ENCODE assay signal across 1 cellular context in the genomic region with DNA sequence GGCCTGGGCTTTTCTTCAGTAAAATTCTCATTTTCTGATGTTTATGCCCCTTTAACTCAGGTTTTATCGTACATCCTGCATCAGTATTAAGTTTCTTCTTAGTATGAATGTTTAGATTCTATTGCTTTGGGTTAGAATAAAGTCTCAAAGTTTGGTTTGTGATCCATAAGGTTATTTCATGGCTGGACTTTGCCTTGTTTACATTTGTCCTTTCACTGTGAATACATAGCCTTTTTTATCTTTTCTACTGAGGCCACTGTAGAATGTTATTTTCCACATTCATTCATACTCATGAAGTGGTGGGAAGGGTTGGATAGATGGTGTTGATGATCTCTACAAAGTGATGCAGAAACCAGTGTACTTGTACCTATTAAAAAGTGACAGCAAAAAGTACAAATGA.
TF ChIP-seq lines count a peak whose summit lies in the region.

No MANE protein-coding gene starts in this region.

TF ChIP-seq in HepG2, 621 proteins besides CTCF, POLR2A, EP300 and RAD21 (continued from another document):
- TF ChIP-seq ZNF367 (CRISPR knock-in tag; IDR thresholded peaks at IDR 0.05; ENCODE audit: borderline replicate concordance) (no peak), FOXA3 (CRISPR knock-in tag; IDR thresholded peaks at IDR 0.05) (peak; percentile 90), NFYB (CRISPR knock-in tag; IDR thresholded peaks at IDR 0.05) (no peak), ZNF891 (CRISPR knock-in tag; IDR thresholded peaks at IDR 0.05) (no peak), ZNF317 (CRISPR knock-in tag; IDR thresholded peaks at IDR 0.05) (0 out of 2 replicates have a peak, but pooled peaks have one; percentile 41), REPIN1 (CRISPR knock-in tag; IDR thresholded peaks at IDR 0.05; ENCODE audit: borderline replicate concordance, low read depth) (no peak), ZNF644 (CRISPR knock-in tag; IDR thresholded peaks at IDR 0.05; ENCODE audit: low read depth) (peak; percentile 26; the same call in 1 of the 2 replicates), HMG20A (CRISPR knock-in tag; IDR thresholded peaks at IDR 0.05; ENCODE audit: borderline replicate concordance) (peak; percentile 23; the same call in 1 of the 2 replicates)
- TF ChIP-seq, protein P1, sequence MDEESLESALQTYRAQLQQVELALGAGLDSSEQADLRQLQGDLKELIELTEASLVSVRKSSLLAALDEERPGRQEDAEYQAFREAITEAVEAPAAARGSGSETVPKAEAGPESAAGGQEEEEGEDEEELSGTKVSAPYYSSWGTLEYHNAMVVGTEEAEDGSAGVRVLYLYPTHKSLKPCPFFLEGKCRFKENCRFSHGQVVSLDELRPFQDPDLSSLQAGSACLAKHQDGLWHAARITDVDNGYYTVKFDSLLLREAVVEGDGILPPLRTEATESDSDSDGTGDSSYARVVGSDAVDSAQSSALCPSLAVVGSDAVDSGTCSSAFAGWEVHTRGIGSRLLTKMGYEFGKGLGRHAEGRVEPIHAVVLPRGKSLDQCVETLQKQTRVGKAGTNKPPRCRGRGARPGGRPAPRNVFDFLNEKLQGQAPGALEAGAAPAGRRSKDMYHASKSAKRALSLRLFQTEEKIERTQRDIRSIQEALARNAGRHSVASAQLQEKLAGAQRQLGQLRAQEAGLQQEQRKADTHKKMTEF (CRISPR knock-in tag; IDR thresholded peaks at IDR 0.05) = 0 out of 2 replicates have a peak, but pooled peaks have one; percentile 14
- TF ChIP-seq, protein P2, sequence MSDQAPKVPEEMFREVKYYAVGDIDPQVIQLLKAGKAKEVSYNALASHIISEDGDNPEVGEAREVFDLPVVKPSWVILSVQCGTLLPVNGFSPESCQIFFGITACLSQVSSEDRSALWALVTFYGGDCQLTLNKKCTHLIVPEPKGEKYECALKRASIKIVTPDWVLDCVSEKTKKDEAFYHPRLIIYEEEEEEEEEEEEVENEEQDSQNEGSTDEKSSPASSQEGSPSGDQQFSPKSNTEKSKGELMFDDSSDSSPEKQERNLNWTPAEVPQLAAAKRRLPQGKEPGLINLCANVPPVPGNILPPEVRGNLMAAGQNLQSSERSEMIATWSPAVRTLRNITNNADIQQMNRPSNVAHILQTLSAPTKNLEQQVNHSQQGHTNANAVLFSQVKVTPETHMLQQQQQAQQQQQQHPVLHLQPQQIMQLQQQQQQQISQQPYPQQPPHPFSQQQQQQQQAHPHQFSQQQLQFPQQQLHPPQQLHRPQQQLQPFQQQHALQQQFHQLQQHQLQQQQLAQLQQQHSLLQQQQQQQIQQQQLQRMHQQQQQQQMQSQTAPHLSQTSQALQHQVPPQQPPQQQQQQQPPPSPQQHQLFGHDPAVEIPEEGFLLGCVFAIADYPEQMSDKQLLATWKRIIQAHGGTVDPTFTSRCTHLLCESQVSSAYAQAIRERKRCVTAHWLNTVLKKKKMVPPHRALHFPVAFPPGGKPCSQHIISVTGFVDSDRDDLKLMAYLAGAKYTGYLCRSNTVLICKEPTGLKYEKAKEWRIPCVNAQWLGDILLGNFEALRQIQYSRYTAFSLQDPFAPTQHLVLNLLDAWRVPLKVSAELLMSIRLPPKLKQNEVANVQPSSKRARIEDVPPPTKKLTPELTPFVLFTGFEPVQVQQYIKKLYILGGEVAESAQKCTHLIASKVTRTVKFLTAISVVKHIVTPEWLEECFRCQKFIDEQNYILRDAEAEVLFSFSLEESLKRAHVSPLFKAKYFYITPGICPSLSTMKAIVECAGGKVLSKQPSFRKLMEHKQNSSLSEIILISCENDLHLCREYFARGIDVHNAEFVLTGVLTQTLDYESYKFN (CRISPR knock-in tag; conservative IDR thresholded peaks at IDR 0.05) = peak; percentile 39; the same call in 1 of the 2 replicates
- TF ChIP-seq, protein P3, sequence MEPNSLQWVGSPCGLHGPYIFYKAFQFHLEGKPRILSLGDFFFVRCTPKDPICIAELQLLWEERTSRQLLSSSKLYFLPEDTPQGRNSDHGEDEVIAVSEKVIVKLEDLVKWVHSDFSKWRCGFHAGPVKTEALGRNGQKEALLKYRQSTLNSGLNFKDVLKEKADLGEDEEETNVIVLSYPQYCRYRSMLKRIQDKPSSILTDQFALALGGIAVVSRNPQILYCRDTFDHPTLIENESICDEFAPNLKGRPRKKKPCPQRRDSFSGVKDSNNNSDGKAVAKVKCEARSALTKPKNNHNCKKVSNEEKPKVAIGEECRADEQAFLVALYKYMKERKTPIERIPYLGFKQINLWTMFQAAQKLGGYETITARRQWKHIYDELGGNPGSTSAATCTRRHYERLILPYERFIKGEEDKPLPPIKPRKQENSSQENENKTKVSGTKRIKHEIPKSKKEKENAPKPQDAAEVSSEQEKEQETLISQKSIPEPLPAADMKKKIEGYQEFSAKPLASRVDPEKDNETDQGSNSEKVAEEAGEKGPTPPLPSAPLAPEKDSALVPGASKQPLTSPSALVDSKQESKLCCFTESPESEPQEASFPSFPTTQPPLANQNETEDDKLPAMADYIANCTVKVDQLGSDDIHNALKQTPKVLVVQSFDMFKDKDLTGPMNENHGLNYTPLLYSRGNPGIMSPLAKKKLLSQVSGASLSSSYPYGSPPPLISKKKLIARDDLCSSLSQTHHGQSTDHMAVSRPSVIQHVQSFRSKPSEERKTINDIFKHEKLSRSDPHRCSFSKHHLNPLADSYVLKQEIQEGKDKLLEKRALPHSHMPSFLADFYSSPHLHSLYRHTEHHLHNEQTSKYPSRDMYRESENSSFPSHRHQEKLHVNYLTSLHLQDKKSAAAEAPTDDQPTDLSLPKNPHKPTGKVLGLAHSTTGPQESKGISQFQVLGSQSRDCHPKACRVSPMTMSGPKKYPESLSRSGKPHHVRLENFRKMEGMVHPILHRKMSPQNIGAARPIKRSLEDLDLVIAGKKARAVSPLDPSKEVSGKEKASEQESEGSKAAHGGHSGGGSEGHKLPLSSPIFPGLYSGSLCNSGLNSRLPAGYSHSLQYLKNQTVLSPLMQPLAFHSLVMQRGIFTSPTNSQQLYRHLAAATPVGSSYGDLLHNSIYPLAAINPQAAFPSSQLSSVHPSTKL (CRISPR knock-in tag; IDR thresholded peaks at IDR 0.05) = 0 out of 2 replicates have a peak, but pooled peaks have one; percentile 35
- TF ChIP-seq, protein P4, sequence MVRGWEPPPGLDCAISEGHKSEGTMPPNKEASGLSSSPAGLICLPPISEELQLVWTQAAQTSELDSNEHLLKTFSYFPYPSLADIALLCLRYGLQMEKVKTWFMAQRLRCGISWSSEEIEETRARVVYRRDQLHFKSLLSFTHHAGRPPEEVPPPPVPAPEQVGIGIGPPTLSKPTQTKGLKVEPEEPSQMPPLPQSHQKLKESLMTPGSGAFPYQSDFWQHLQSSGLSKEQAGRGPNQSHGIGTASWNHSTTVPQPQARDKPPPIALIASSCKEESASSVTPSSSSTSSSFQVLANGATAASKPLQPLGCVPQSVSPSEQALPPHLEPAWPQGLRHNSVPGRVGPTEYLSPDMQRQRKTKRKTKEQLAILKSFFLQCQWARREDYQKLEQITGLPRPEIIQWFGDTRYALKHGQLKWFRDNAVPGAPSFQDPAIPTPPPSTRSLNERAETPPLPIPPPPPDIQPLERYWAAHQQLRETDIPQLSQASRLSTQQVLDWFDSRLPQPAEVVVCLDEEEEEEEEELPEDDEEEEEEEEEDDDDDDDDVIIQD (CRISPR knock-in tag; IDR thresholded peaks at IDR 0.05; ENCODE audit: low read depth) = peak; percentile 62; the same call in 1 of the 2 replicates
TF ChIP-seq in HepG2: peak in this region for 12.
